In the genomic region with DNA sequence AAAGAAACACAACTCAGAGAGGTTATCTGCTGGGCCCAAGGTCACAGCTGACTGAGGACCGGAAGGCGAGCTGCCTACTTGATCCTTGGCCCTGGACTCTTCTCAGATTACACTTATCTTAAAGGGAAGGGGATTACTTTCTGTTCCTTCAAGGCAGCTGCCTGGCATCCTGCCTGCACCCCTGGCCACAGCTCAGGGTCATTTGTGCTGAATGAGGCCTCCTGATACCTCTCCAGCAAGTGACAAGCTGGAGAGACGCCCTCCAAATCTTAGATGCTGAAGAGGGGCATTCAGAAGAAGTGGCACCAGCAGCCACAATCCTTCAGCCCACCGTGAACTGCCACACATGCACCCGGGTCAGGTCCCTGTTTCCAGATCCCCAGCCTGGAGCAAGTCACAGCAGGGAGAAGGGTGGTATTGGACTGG, we compare ENCODE assay signal across 22 cellular contexts. TPM values are rescaled to one million over a fixed set of nuclear protein-coding genes. Genes with fewer than 3 reads are reported as not detected.
DNase-seq lines count a peak whose midpoint lies in the region; ATAC-seq, FAIRE-seq and TF ChIP-seq lines count a peak whose summit lies in the region.
"Had no signal": no experiment of that assay in that cellular context is flagged by ENCODE, and none has a peak within 500 bp of the region (broad histone marks: within the 10 kb centered on the region; RNA-seq: fewer than 3 reads in every experiment).

No MANE protein-coding gene starts in this region.

- peak overlapping the region; percentile 44 for H3K4me3 Mint-ChIP-seq in neural progenitor cell
- H3K4me3 Mint-ChIP-seq: activated naive CD4-positive, alpha-beta T cell treated with anti-CD3 and anti-CD28 coated beads for 36 hours; dendritic cell treated with granulocyte-macrophage colony-stimulating factor and Interleukin-4, amounts not matched to agents 40 ng/mL and 50 ng/mL, for 4 days had no signal

- RAD21 ChIA-PET in HCT116 (lab: Charles Lee; ENCODE audit: low non-redundant PET in 1 of 2, low total read pairs in 2 of 2, uncharacterized antibody in 2 of 2, unreplicated experiment in 2 of 2), result no interaction called here

- no peak for TF ChIP-seq RAD21 in HCT116 (IDR thresholded peaks at IDR 0.05; ENCODE audit: low read depth)

- FAIRE-seq in GM12892 (lab: Jason Lieb, UNC), result no peak
- FAIRE-seq: astrocyte, GM12891 had no signal

- H3K79me2 ChIP-seq in HCT116 (ENCODE audit: insufficient read depth, low read length) (no peaks in the 10 kb centered on the region), neural progenitor cell (ENCODE audit: low read depth) (peaks cover 1% of the 10 kb centered on the region)

- H3K4me3 ChIP-seq in HCT116 (replicated peaks in 1 of 2; ENCODE audit: low read depth in 1 of 2, low read length in 2 of 2) (no peak overlapping the region), SJCRH30 (no peak overlapping the region), neural progenitor cell (no peak overlapping the region)
- H3K4me3 ChIP-seq: esophagus muscularis mucosa had no signal

- H3K27me3 Mint-ChIP-seq in neural progenitor cell (ENCODE audit: insufficient read depth, low read depth), result peaks cover 25% of the 10 kb centered on the region

- H3K36me3 ChIP-seq in HCT116 (ENCODE audit: control insufficient read depth in 1 of 2, insufficient read depth in 2 of 2, low read length in 2 of 2) (no peaks in the 10 kb centered on the region), SJCRH30 (no peaks in the 10 kb centered on the region), neural progenitor cell (no peaks in the 10 kb centered on the region)
- H3K36me3 ChIP-seq: esophagus muscularis mucosa had no signal

- no peaks in the 10 kb centered on the region for H4K20me1 ChIP-seq in HCT116 (ENCODE audit: insufficient read depth)
- peaks cover 4% of the 10 kb centered on the region for H4K20me1 ChIP-seq in neural progenitor cell (ENCODE audit: low read depth)

- H3K9ac ChIP-seq in HCT116 (ENCODE audit: low read length) (no peak overlapping the region), neural progenitor cell (no peak overlapping the region)

- H2AFZ ChIP-seq in HCT116 (ENCODE audit: low read depth, low read length, poor library complexity, severe bottlenecking) (no peak overlapping the region), neural progenitor cell (replicated peaks) (no peak overlapping the region)

- H3K4me1 ChIP-seq in HCT116 (ENCODE audit: control insufficient read depth in 1 of 2, insufficient read depth in 2 of 2, low read length in 2 of 2) (peaks cover 21 to 28% of the 10 kb centered on the region in 2 experiments; a peak in 3 of 4 replicates), SJCRH30 (peaks cover 44% of the 10 kb centered on the region), neural progenitor cell (peaks cover 44% of the 10 kb centered on the region)

- H3K9me3 ChIP-seq in HCT116 (ENCODE audit: control insufficient read depth in 1 of 2, insufficient read depth in 1 of 2, low read depth in 1 of 2, low read length in 2 of 2) (no peaks in the 10 kb centered on the region), SJCRH30 (replicated peaks) (no peaks in the 10 kb centered on the region), neural progenitor cell (ENCODE audit: low read depth) (no peaks in the 10 kb centered on the region)
- H3K9me3 ChIP-seq: esophagus muscularis mucosa had no signal

- no peak for ATAC-seq in HCT116
- ATAC-seq in HG03521 (IDR thresholded peaks at IDR 0.05; ENCODE audit: unreplicated experiment), result no peak

- TF ChIP-seq CTCF in HCT116 (IDR thresholded peaks at IDR 0.05 in 2 of 3, conservative IDR thresholded peaks at IDR 0.05 in 1 of 3; ENCODE audit: borderline replicate concordance in 1 of 3, insufficient read depth in 1 of 3, low read depth in 2 of 3, low read length in 2 of 3) (no peak), neural progenitor cell (IDR thresholded peaks at IDR 0.05) (no peak)

- H3K27ac ChIP-seq in HCT116 (ENCODE audit: low read depth, low read length) (no peak overlapping the region), SJCRH30 (no peak overlapping the region), neural progenitor cell (no peak overlapping the region)
- H3K27ac ChIP-seq: esophagus muscularis mucosa had no signal

- peak overlapping the region; percentile 21; the same call in 1 of the 2 replicates for H3K4me2 ChIP-seq in HCT116 (ENCODE audit: low read length)
- no peak overlapping the region for H3K4me2 ChIP-seq in neural progenitor cell

- POLR2A ChIA-PET in HCT116 (lab: Charles Lee), result no interaction called here

- intact Hi-C loops in HCT116 (cut with micrococcal nuclease), result no loop called here

- peaks cover 1% of the 10 kb centered on the region for H3K36me3 Mint-ChIP-seq in neural progenitor cell

- peak overlapping the region; percentile 9 for H3K27ac Mint-ChIP-seq in neural progenitor cell
- H3K27ac Mint-ChIP-seq: activated naive CD4-positive, alpha-beta T cell treated with anti-CD3 and anti-CD28 coated beads for 36 hours; dendritic cell treated with granulocyte-macrophage colony-stimulating factor and Interleukin-4, amounts not matched to agents 40 ng/mL and 50 ng/mL, for 4 days had no signal

- BruUV-seq in HCT116 (replicated peaks; lab: Mats Ljungman, UMichigan), result no TSS peak

- H3K27me3 ChIP-seq in HCT116 (ENCODE audit: insufficient read depth, low read length) (no peaks in the 10 kb centered on the region), SJCRH30 (peaks cover 23% of the 10 kb centered on the region; the same call in 1 of the 2 replicates), neural progenitor cell (peaks cover 49% of the 10 kb centered on the region)
- H3K27me3 ChIP-seq: esophagus muscularis mucosa had no signal

- CTCF ChIA-PET in HCT116 (lab: Charles Lee), result no interaction called here

- H3K9me3 Mint-ChIP-seq in neural progenitor cell, result no peaks in the 10 kb centered on the region
- H3K9me3 Mint-ChIP-seq: activated naive CD4-positive, alpha-beta T cell treated with anti-CD3 and anti-CD28 coated beads for 36 hours; dendritic cell treated with granulocyte-macrophage colony-stimulating factor and Interleukin-4, amounts not matched to agents 40 ng/mL and 50 ng/mL, for 4 days had no signal

- H3F3A ChIP-seq in neural progenitor cell (ENCODE audit: low read depth), result peaks cover 48% of the 10 kb centered on the region

- TF ChIP-seq POLR2A in HCT116 (IDR thresholded peaks at IDR 0.05; ENCODE audit: borderline replicate concordance, extremely low read depth, insufficient read depth, insufficient read length) (no peak), erythroblast (IDR thresholded peaks at IDR 0.05; ENCODE audit: low read length) (no peak), GM12892 (IDR thresholded peaks at IDR 0.05; ENCODE audit: low read depth, low read length) (no peak)

- peaks cover 76% of the 10 kb centered on the region for H3K4me1 Mint-ChIP-seq in neural progenitor cell

- no peak for DNase-seq in HCT116 (ENCODE audit: low read depth, low spot score)
- DNase-seq in SJCRH30, result peak; percentile 72 to 80
- DNase-seq in erythroblast (lab: John Stamatoyannopoulos, UW), result peak; percentile 54 to 83
- no peak for DNase-seq in neural progenitor cell (ENCODE audit: low spot score)
- no peak for DNase-seq in GM12892 (ENCODE audit: insufficient read length)
- DNase-seq in cortex of kidney (lab: John Stamatoyannopoulos, UW), result no peak
- DNase-seq in COLO668 (lab: John Stamatoyannopoulos, UW; ENCODE audit: unreplicated experiment), result no peak
- DNase-seq: activated CD4-positive, alpha-beta T cell treated with anti-CD3 and anti-CD28 coated beads for 48 hours; activated naive CD4-positive, alpha-beta T cell treated with anti-CD3 and anti-CD28 coated beads for 36 hours; COR-L47; GOT3; NCI-H1105 treated with DMSO at 0.1 percent for 48 hours; NCI-H2171 treated with DMSO at 0.1 percent for 48 hours; NCI-H774; retina; Right ventricle myocardium superior; stimulated activated CD4-positive, alpha-beta T cell treated with anti-CD3 and anti-CD28 coated beads, Interleukin-2, amount 100 ng/mL, for 24 hours had no signal

- no peaks in the 10 kb centered on the region for H3K9me2 ChIP-seq in HCT116 (ENCODE audit: insufficient read depth)

TF ChIP-seq in HCT116, 20 proteins besides CTCF, POLR2A, EP300 and RAD21:
- TF ChIP-seq TCF7L2 (IDR thresholded peaks at IDR 0.05; ENCODE audit: borderline replicate concordance, extremely low read depth, insufficient read depth, insufficient read length), result peak; percentile 56
- TF ChIP-seq SRF (IDR thresholded peaks at IDR 0.05; ENCODE audit: low read depth), result no peak

RNA-seq across cellular contexts. Expression of a gene that starts 3.4 kb away (rescaled TPM):
- total RNA-seq in HCT116 (2021; ENCODE audit: unreplicated experiment) (2.3 TPM), neural progenitor cell (ENCODE audit: low replicate concordance) (4.0 and 7.2 TPM in 2 replicates)
- polyA plus RNA-seq in HCT116 (2012), result 2.4 and 2.7 TPM in 2 replicates
- total RNA-seq in SJCRH30 (2014; rRNA removed; shearing (Covaris generic)), result 3.7 and 4.8 TPM in 2 replicates
- polyA plus RNA-seq in GM12892 (2012; ENCODE audit: missing spikeins), result 1.1 TPM

Comparison
In these comparisons a context has a peak if more than half of its experiments do, and no peak if none do; other contexts are left out.
1. DNase-seq: peak in SJCRH30 (2 of 2) and erythroblast (2 of 2); none in HCT116 (single experiment), neural progenitor cell (single experiment), GM12892 (single experiment), cortex of kidney (single experiment) and COLO668 (single experiment).